In genomic region chr3:197507541-197507940, GRCh38 we compare ENCODE assay signal across 25 cellular contexts. TPM values are rescaled to one million over a fixed set of nuclear protein-coding genes. Genes with fewer than 3 reads are reported as not detected.
DNase-seq lines count a peak whose midpoint lies in the region; ATAC-seq and TF ChIP-seq lines count a peak whose summit lies in the region.
"Had no signal": no experiment of that assay in that cellular context is flagged by ENCODE, and none has a peak within 500 bp of the region (broad histone marks: within the 10 kb centered on the region; RNA-seq: fewer than 3 reads in every experiment).

No MANE protein-coding gene starts in this region.

- H3K4me3 ChIP-seq in neural progenitor cell (no peak overlapping the region), esophagus muscularis mucosa (no peak overlapping the region)
- H3K4me3 ChIP-seq: GM12878, PC-9 had no signal

- H3K27me3 Mint-ChIP-seq in neural progenitor cell (ENCODE audit: insufficient read depth, low read depth) (peaks cover 15% of the 10 kb centered on the region), WTC11 (ENCODE audit: low read depth) (no peaks in the 10 kb centered on the region)
- H3K27me3 Mint-ChIP-seq: B cell; CD8-positive, alpha-beta memory T cell had no signal

- H3K27me3 ChIP-seq in foreskin keratinocyte (no peaks in the 10 kb centered on the region), neural progenitor cell (no peaks in the 10 kb centered on the region), esophagus muscularis mucosa (no peaks in the 10 kb centered on the region)

- DNase-seq in NCI-H82 (lab: John Stamatoyannopoulos, UW) (peak; percentile 61), NCI-H82 treated with DMSO at 0.1 percent for 48 hours (lab: John Stamatoyannopoulos, UW; ENCODE audit: unreplicated experiment) (no peak), foreskin keratinocyte (no peak), neural progenitor cell (ENCODE audit: low spot score) (no peak), esophagus muscularis mucosa (ENCODE audit: extremely low spot score) (no peak), WTC11 (ENCODE audit: low spot score) (no peak), NAMALWA (ENCODE audit: low spot score) (no peak)
- DNase-seq: CD8-positive, alpha-beta memory T cell; EL; GDM1; H7; MV-4-11; NCI-H1105 treated with DMSO at 0.1 percent for 48 hours; NCI-H146; NCI-H1930; NCI-H446; NCI-H774; PC-9; Right ventricle myocardium superior had no signal

- H3K4me1 Mint-ChIP-seq in neural progenitor cell (peaks cover 32% of the 10 kb centered on the region), WTC11 (peaks cover 6% of the 10 kb centered on the region)

- H3K9me3 ChIP-seq in neural progenitor cell (ENCODE audit: low read depth) (no peaks in the 10 kb centered on the region), esophagus muscularis mucosa (no peaks in the 10 kb centered on the region)

- intact Hi-C loops in esophagus muscularis mucosa (cut with DNase I): no loop called here

- H3K27ac ChIP-seq in foreskin keratinocyte (peak overlapping the region; percentile 44), neural progenitor cell (no peak overlapping the region), temporal lobe (ENCODE audit: low read depth, low read length) (peak overlapping the region; percentile 96), esophagus muscularis mucosa (replicated peaks in 1 of 4) (no peak overlapping the region)
- H3K27ac ChIP-seq: 22Rv1, PC-9 had no signal

- H3K4me1 ChIP-seq in foreskin keratinocyte: no peaks in the 10 kb centered on the region
- peaks cover 15% of the 10 kb centered on the region for H3K4me1 ChIP-seq in neural progenitor cell
- peaks cover 7 to 16% (median 13%) of the 10 kb centered on the region in 4 donors for H3K4me1 ChIP-seq in esophagus muscularis mucosa

- H3K36me3 Mint-ChIP-seq in neural progenitor cell (peaks cover 1% of the 10 kb centered on the region), WTC11 (peaks cover 3% of the 10 kb centered on the region)

- H3K4me2 ChIP-seq in neural progenitor cell: no peak overlapping the region

- H3K9me3 Mint-ChIP-seq in neural progenitor cell (no peaks in the 10 kb centered on the region), WTC11 (no peaks in the 10 kb centered on the region)
- H3K9me3 Mint-ChIP-seq: CD14-positive monocyte; CD8-positive, alpha-beta memory T cell had no signal

- POLR2A ChIA-PET in WTC11 (lab: Charles Lee): interaction anchor here (0.6 kb wide), 1 partner anchor 17 kb away, joined by 3 read pairs; no protein-coding TSS in a partner anchor

- CTCF ChIA-PET in WTC11 (lab: Charles Lee): interaction anchor here (0.6 to 1.4 kb wide), 2 partner anchors 92 to 282 kb away, joined by 3 to 4 read pairs; no protein-coding TSS in a partner anchor

- no peak overlapping the region for H3K4me3 Mint-ChIP-seq in neural progenitor cell
- no peak overlapping the region for H3K4me3 Mint-ChIP-seq in WTC11
- H3K4me3 Mint-ChIP-seq: B cell; CD14-positive monocyte; CD8-positive, alpha-beta memory T cell had no signal

- ATAC-seq in foreskin keratinocyte (no peak), WTC11 (no peak)
- ATAC-seq: GM12878, HepG2 had no signal

- TF ChIP-seq CTCF in foreskin keratinocyte (conservative IDR thresholded peaks at IDR 0.05) (no peak), neural progenitor cell (IDR thresholded peaks at IDR 0.05) (no peak), esophagus muscularis mucosa (IDR thresholded peaks at IDR 0.05) (no peak), WTC11 (IDR thresholded peaks at IDR 0.05) (no peak)

- no peaks in the 10 kb centered on the region for H4K20me1 ChIP-seq in neural progenitor cell (ENCODE audit: low read depth)

- H3K9ac ChIP-seq in neural progenitor cell: no peak overlapping the region

- H3K79me2 ChIP-seq in neural progenitor cell (ENCODE audit: low read depth): no peaks in the 10 kb centered on the region

- H3K27ac Mint-ChIP-seq in neural progenitor cell (peak overlapping the region; percentile 68), WTC11 (no peak overlapping the region)
- H3K27ac Mint-ChIP-seq: B cell; CD8-positive, alpha-beta memory T cell had no signal

- no peak overlapping the region for H2AFZ ChIP-seq in neural progenitor cell (replicated peaks)
- H2AFZ ChIP-seq: PC-9 had no signal

- H3K36me3 ChIP-seq in neural progenitor cell: no peaks in the 10 kb centered on the region
- H3K36me3 ChIP-seq in esophagus muscularis mucosa: peaks cover 0 to 12% (median 4%) of the 10 kb centered on the region in 4 donors

- TF ChIP-seq POLR2A in esophagus muscularis mucosa (IDR thresholded peaks at IDR 0.05; ENCODE audit: low read depth): no peak

- H3F3A ChIP-seq in neural progenitor cell (ENCODE audit: low read depth): no peaks in the 10 kb centered on the region

- no peak for TF ChIP-seq EP300 in esophagus muscularis mucosa (IDR thresholded peaks at IDR 0.05)

- 42% methylated on average over 4 of the region's 8 CpGs for WGBS in esophagus muscularis mucosa

TF ChIP-seq in WTC11, 78 proteins besides CTCF, POLR2A, EP300 and RAD21:
- no peak for TF ChIP-seq SP1 (CRISPR knock-in tag; conservative IDR thresholded peaks at IDR 0.05)
- no peak for TF ChIP-seq E2F5 (CRISPR knock-in tag; IDR thresholded peaks at IDR 0.05)
- no peak for TF ChIP-seq NFATC4 (CRISPR knock-in tag; IDR thresholded peaks at IDR 0.05)
- TF ChIP-seq CREB1 (CRISPR knock-in tag; IDR thresholded peaks at IDR 0.05): no peak
- TF ChIP-seq ZNF263 (CRISPR knock-in tag; IDR thresholded peaks at IDR 0.05; ENCODE audit: low read depth): no peak
- TF ChIP-seq, protein P1, sequence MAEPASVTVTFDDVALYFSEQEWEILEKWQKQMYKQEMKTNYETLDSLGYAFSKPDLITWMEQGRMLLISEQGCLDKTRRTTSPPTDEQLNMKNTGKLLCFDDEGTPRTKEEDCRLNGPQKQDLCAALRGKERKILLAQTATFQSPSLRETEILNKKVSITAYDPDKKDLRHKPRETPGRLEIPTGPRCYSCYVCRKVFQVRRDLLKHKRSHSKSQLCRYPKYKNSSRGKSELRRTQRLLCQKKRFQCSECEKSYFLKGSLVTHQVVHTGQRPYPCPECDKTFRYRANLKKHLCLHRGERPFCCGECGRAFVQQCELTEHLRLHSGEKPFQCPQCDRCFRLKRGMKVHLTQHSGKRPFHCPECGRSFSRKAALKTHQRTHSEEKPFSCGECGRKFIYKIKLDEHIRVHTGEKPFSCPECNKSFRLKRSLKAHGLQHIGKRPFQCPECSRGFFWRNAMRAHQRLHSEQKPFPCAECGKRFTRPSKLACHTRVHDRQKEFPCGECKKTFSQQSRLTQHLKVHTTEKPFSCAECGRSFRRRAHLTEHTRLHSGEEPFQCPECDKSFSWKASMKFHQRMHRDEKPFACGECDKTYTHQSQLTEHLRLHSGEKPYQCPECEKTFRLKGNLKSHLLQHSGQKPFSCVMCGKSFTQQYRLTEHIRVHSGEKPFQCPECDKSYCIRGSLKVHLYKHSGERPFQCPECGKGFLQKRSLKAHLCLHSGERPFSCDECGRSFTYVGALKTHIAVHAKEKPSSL (CRISPR knock-in tag; conservative IDR thresholded peaks at IDR 0.05): no peak
- no peak for TF ChIP-seq CBFB (CRISPR knock-in tag; IDR thresholded peaks at IDR 0.05; ENCODE audit: low read depth)
- TF ChIP-seq ZNF317 (CRISPR knock-in tag; IDR thresholded peaks at IDR 0.05; ENCODE audit: borderline replicate concordance, low read depth): no peak
- TF ChIP-seq ZNF416 (CRISPR knock-in tag; IDR thresholded peaks at IDR 0.05): no peak
- TF ChIP-seq, protein P2, sequence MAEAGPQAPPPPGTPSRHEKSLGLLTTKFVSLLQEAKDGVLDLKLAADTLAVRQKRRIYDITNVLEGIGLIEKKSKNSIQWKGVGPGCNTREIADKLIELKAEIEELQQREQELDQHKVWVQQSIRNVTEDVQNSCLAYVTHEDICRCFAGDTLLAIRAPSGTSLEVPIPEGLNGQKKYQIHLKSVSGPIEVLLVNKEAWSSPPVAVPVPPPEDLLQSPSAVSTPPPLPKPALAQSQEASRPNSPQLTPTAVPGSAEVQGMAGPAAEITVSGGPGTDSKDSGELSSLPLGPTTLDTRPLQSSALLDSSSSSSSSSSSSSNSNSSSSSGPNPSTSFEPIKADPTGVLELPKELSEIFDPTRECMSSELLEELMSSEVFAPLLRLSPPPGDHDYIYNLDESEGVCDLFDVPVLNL (CRISPR knock-in tag; IDR thresholded peaks at IDR 0.05; ENCODE audit: borderline replicate concordance, low read depth): no peak
- no peak for TF ChIP-seq IRF2 (CRISPR knock-in tag; IDR thresholded peaks at IDR 0.05; ENCODE audit: borderline replicate concordance, low read depth)
- TF ChIP-seq ZBTB21 (CRISPR knock-in tag; IDR thresholded peaks at IDR 0.05; ENCODE audit: borderline replicate concordance): no peak
- TF ChIP-seq TP53 (CRISPR knock-in tag; IDR thresholded peaks at IDR 0.05): no peak

RNA-seq across cellular contexts. Expression of gene BDH1, which starts 48.2 kb away (rescaled TPM):
- total RNA-seq in foreskin keratinocyte (19.9 and 27.8 TPM in 2 replicates), neural progenitor cell (ENCODE audit: low replicate concordance) (14.1 and 19.4 TPM in 2 replicates), temporal lobe (10.3 TPM), esophagus muscularis mucosa (10 to 100 TPM in 3 of 4 donors, 1 to 10 TPM in 1; 9.1 to 18.7 (median 14.6) TPM), WTC11 (2021) (26.8 to 32.5 TPM (median 29.9 TPM) in 3 replicates)
- polyA plus RNA-seq in foreskin keratinocyte: 26.3 and 35.9 TPM in 2 replicates

Comparison
In these comparisons a context has a peak if more than half of its experiments do, and no peak if none do; other contexts are left out.
1. H3K27ac ChIP-seq: peak in foreskin keratinocyte (single experiment) and temporal lobe (single experiment); none in neural progenitor cell (single experiment) and esophagus muscularis mucosa (0 of 4).